ENCODE assay signal across 8 cellular contexts in genomic region chr2:74472945-74473258, GRCh38. TPM values are rescaled to one million over a fixed set of nuclear protein-coding genes. Genes with fewer than 3 reads are reported as not detected.
DNase-seq lines count a peak whose midpoint lies in the region; ATAC-seq, FAIRE-seq and TF ChIP-seq lines count a peak whose summit lies in the region.

No MANE protein-coding gene starts in this region.

- peak overlapping the region; percentile 87 for H3K9ac ChIP-seq in HCT116 (ENCODE audit: low read length)

- WGBS in small intestine, 3 donors = 5 to 9% (median 7%) methylated on average over 7 of the region's 7 CpGs

- peaks cover 10% of the 10 kb centered on the region for H3K79me2 ChIP-seq in HCT116 (ENCODE audit: insufficient read depth, low read length)

- TF ChIP-seq POLR2A in HCT116 (IDR thresholded peaks at IDR 0.05; ENCODE audit: borderline replicate concordance, extremely low read depth, insufficient read depth, insufficient read length) = no peak

- no peak for TF ChIP-seq RAD21 in HCT116 (IDR thresholded peaks at IDR 0.05; ENCODE audit: low read depth)

- intact Hi-C loops in HCT116 (cut with micrococcal nuclease) = no loop called here
- intact Hi-C loops in activated B cell treated with CpG ODN at 0.5 μM for 24 hours (cut with micrococcal nuclease) = loop anchor here (1.0 to 5.0 kb wide), 5 partner anchors 9 to 56 kb away; partner anchors contain the start of genes AUP1, C2orf81, CCDC142 and HTRA2
- intact Hi-C loops in left ventricle myocardium superior (cut with micrococcal nuclease) = no loop called here

- H3K27me3 Mint-ChIP-seq in activated B cell treated with CpG ODN at 0.5 μM for 24 hours = no peaks in the 10 kb centered on the region

- no peak for FAIRE-seq in small intestine (lab: Jason Lieb, UNC)

- H4K20me1 ChIP-seq in HCT116 (ENCODE audit: insufficient read depth) = no peaks in the 10 kb centered on the region

- H3K9me3 ChIP-seq in HCT116 (ENCODE audit: control insufficient read depth in 1 of 2, insufficient read depth in 1 of 2, low read depth in 1 of 2, low read length in 2 of 2) = no peaks in the 10 kb centered on the region
- no peaks in the 10 kb centered on the region for H3K9me3 ChIP-seq in small intestine (ENCODE audit: control insufficient read depth, low read depth)

- H3K4me1 ChIP-seq in HCT116 (ENCODE audit: control insufficient read depth in 1 of 2, insufficient read depth in 2 of 2, low read length in 2 of 2) = peaks cover 12 to 18% of the 10 kb centered on the region in 2 experiments; a peak in 3 of 4 replicates
- peaks cover 0 to 1% of the 10 kb centered on the region in 2 donors for H3K4me1 ChIP-seq in small intestine (ENCODE audit: control insufficient read depth in 2 of 2, insufficient read depth in 1 of 2, low read depth in 1 of 2, low read length in 1 of 2)

- no peaks in the 10 kb centered on the region for H3K9me2 ChIP-seq in HCT116 (ENCODE audit: insufficient read depth)

- H3K36me3 Mint-ChIP-seq in activated B cell treated with CpG ODN at 0.5 μM for 24 hours (ENCODE audit: low read depth) = peaks cover 44% of the 10 kb centered on the region

- POLR2A ChIA-PET in HCT116 (lab: Charles Lee) (interaction anchor here (1.2 to 2.7 kb wide), 4 partner anchors 9 to 58 kb away, joined by 3 to 25 read pairs (median 6); partner anchors contain the start of genes CCDC142, TTC31 and WBP1), activated B cell treated with CpG ODN at 0.5 μM for 24 hours (lab: Charles Lee) (interaction anchor here (0.6 to 4.6 kb wide), 17 partner anchors 9 to 294 kb away, joined by 3 to 127 read pairs (median 5); partner anchors contain the start of genes AUP1, C2orf81, CCDC142 and DQX1)

- H2AFZ ChIP-seq in HCT116 (ENCODE audit: low read depth, low read length, poor library complexity, severe bottlenecking) = no peak overlapping the region

- H3K4me2 ChIP-seq in HCT116 (ENCODE audit: low read length) = peak overlapping the region; percentile 88

- TF ChIP-seq CTCF in HCT116 (IDR thresholded peaks at IDR 0.05 in 2 of 3, conservative IDR thresholded peaks at IDR 0.05 in 1 of 3; ENCODE audit: borderline replicate concordance in 1 of 3, insufficient read depth in 1 of 3, low read depth in 2 of 3, low read length in 2 of 3) = no peak
- no peak for TF ChIP-seq CTCF in activated B cell treated with CpG ODN at 0.5 μM for 24 hours (IDR thresholded peaks at IDR 0.05)

- H3K4me1 Mint-ChIP-seq in activated B cell treated with CpG ODN at 0.5 μM for 24 hours = peaks cover 23% of the 10 kb centered on the region

- TSS peak; percentile 88 for BruUV-seq in HCT116 (replicated peaks; lab: Mats Ljungman, UMichigan)

- H3K27me3 ChIP-seq in HCT116 (ENCODE audit: insufficient read depth, low read length) (no peaks in the 10 kb centered on the region), small intestine (ENCODE audit: control insufficient read depth in 2 of 2, insufficient read depth in 2 of 2, low read length in 2 of 2) (no peaks in the 10 kb centered on the region)

- CTCF ChIA-PET in HCT116 (lab: Charles Lee) (interaction anchor here (1.5 kb wide), 1 partner anchor 10 kb away, joined by 11 read pairs; the partner anchor contains the start of genes CCDC142 and TTC31), activated B cell treated with CpG ODN at 0.5 μM for 24 hours (lab: Charles Lee) (interaction anchor here (0.6 to 1.8 kb wide), 7 partner anchors 9 to 81 kb away, joined by 3 to 15 read pairs (median 3); partner anchors contain the start of genes CCDC142, INO80B, TTC31 and WBP1)

- RAD21 ChIA-PET in HCT116 (lab: Charles Lee; ENCODE audit: low non-redundant PET in 1 of 2, low total read pairs in 2 of 2, uncharacterized antibody in 2 of 2, unreplicated experiment in 2 of 2) = interaction anchor here in 1 of 2 experiments (0.6 kb wide), 1 partner anchor 57 kb away, joined by 3 read pairs; the partner anchor contains the start of genes AUP1 and HTRA2

- H3K27ac ChIP-seq in HCT116 (ENCODE audit: low read depth, low read length) (peak overlapping the region; percentile 82), small intestine (ENCODE audit: low read depth in 1 of 2, low read length in 1 of 2) (peak overlapping the region; percentile 76 to 96)

- peak overlapping the region; percentile 97 for H3K27ac Mint-ChIP-seq in activated B cell treated with CpG ODN at 0.5 μM for 24 hours

- no peaks in the 10 kb centered on the region for H3K9me3 Mint-ChIP-seq in activated B cell treated with CpG ODN at 0.5 μM for 24 hours

- DNase-seq in HCT116 (ENCODE audit: low read depth, low spot score) = no peak
- no peak for DNase-seq in activated B cell treated with CpG ODN at 0.5 μM for 24 hours
- no peak for DNase-seq in left ventricle myocardium superior
- DNase-seq in small intestine = no peak
- DNase-seq in KG1 (lab: John Stamatoyannopoulos, UW) = no peak
- no peak for DNase-seq in NCI-H2029 (lab: John Stamatoyannopoulos, UW)
- DNase-seq in dedifferentiated amniotic fluid mesenchymal stem cell (ENCODE audit: extremely low spot score) = no peak

- H3K4me3 ChIP-seq in HCT116 (replicated peaks in 1 of 2; ENCODE audit: low read depth in 1 of 2, low read length in 2 of 2) (peak overlapping the region; percentile 94 to 96), small intestine (ENCODE audit: low read depth in 1 of 2, low read length in 2 of 2) (peak overlapping the region; percentile 20 to 52)

- peak overlapping the region; percentile 97 for H3K4me3 Mint-ChIP-seq in activated B cell treated with CpG ODN at 0.5 μM for 24 hours

- ATAC-seq in HCT116 (peak; percentile 4), activated B cell treated with CpG ODN at 0.5 μM for 24 hours (ENCODE audit: low read depth) (peak; percentile 2), left ventricle myocardium superior (peak; percentile 5), HG02970 (IDR thresholded peaks at IDR 0.05; ENCODE audit: low FRiP score, unreplicated experiment) (no peak)

- H3K36me3 ChIP-seq in HCT116 (ENCODE audit: control insufficient read depth in 1 of 2, insufficient read depth in 2 of 2, low read length in 2 of 2) (peaks cover 8 to 17% of the 10 kb centered on the region in 2 experiments; a peak in 2 of 4 replicates), small intestine (ENCODE audit: control insufficient read depth in 2 of 2, insufficient read depth in 2 of 2, low read length in 2 of 2) (peaks cover 2% of the 10 kb centered on the region in 2 donors)

TF ChIP-seq in HCT116, 20 proteins besides CTCF, POLR2A, EP300 and RAD21:
- TF ChIP-seq ZNF274 (IDR thresholded peaks at IDR 0.05; ENCODE audit: low read depth, low read length) (no peak), ZBTB33 (IDR thresholded peaks at IDR 0.05; ENCODE audit: extremely low read depth, insufficient replicate concordance, low read length) (no peak), CEBPB (IDR thresholded peaks at IDR 0.05; ENCODE audit: low read depth) (no peak)

RNA-seq across cellular contexts. Expression of gene MRPL53, which starts 0.4 kb away (rescaled TPM):
- 65.4 TPM for total RNA-seq in HCT116 (2021; ENCODE audit: unreplicated experiment)
- 64.3 and 68.7 TPM in 2 replicates for polyA plus RNA-seq in HCT116 (2012)
- total RNA-seq in activated B cell treated with CpG ODN at 0.5 μM for 24 hours = 86.9 and 98.8 TPM in 2 replicates
- total RNA-seq in left ventricle myocardium superior = 163 TPM
- polyA plus RNA-seq in small intestine = 10 to 100 TPM; 46.7 to 75.1 (median 56.6) TPM

RNA-seq across cellular contexts. Expression of gene MOGS, which starts 7.7 kb away (rescaled TPM):
- total RNA-seq in HCT116 (2021; ENCODE audit: unreplicated experiment) (72.9 TPM), activated B cell treated with CpG ODN at 0.5 μM for 24 hours (70.8 and 85.7 TPM in 2 replicates), left ventricle myocardium superior (20.6 TPM)
- polyA plus RNA-seq in HCT116 (2012) = 48.2 and 49.8 TPM in 2 replicates
- polyA plus RNA-seq in small intestine = 10 to 100 TPM; 38.4 to 63.2 (median 61.7) TPM

RNA-seq across cellular contexts. Expression of gene CCDC142, which starts 9.9 kb away (rescaled TPM):
- total RNA-seq in HCT116 (2021; ENCODE audit: unreplicated experiment) = 15.0 TPM
- polyA plus RNA-seq in HCT116 (2012) = 3.4 and 5.2 TPM in 2 replicates
- total RNA-seq in activated B cell treated with CpG ODN at 0.5 μM for 24 hours = 29.3 and 40.4 TPM in 2 replicates
- total RNA-seq in left ventricle myocardium superior = 6.6 TPM
- polyA plus RNA-seq in small intestine = 10 to 100 TPM in 1 of 3 donors, 1 to 10 TPM in 2; 4.1 to 10.0 (median 6.7) TPM

RNA-seq across cellular contexts. Expression of gene TTC31, which starts 10.0 kb away (rescaled TPM):
- total RNA-seq in HCT116 (2021; ENCODE audit: unreplicated experiment) = 26.4 TPM
- 15.1 and 20.2 TPM in 2 replicates for polyA plus RNA-seq in HCT116 (2012)
- 41.9 and 49.1 TPM in 2 replicates for total RNA-seq in activated B cell treated with CpG ODN at 0.5 μM for 24 hours
- 9.4 TPM for total RNA-seq in left ventricle myocardium superior
- polyA plus RNA-seq in small intestine = 10 to 100 TPM; 20.1 to 30.4 (median 23.8) TPM

RNA-seq across cellular contexts. Expression of gene WBP1, which starts 14.7 kb away (rescaled TPM):
- total RNA-seq in HCT116 (2021; ENCODE audit: unreplicated experiment) (64.7 TPM), activated B cell treated with CpG ODN at 0.5 μM for 24 hours (61.4 and 65.3 TPM in 2 replicates), left ventricle myocardium superior (48.0 TPM)
- polyA plus RNA-seq in HCT116 (2012) = 83.4 and 85.0 TPM in 2 replicates
- polyA plus RNA-seq in small intestine = 10 to 100 TPM; 55.1 to 82.7 (median 56.8) TPM
